In genomic region chr7:27861747-27862146, GRCh38 we compare ENCODE assay signal across 33 cellular contexts.
"Had no signal": no experiment of that assay in that cellular context is flagged by ENCODE, and none has a peak within 500 bp of the region (broad histone marks: within the 10 kb centered on the region; RNA-seq: fewer than 3 reads in every experiment).

No MANE protein-coding gene starts in this region.

- H3K4me3 ChIP-seq: ascending aorta, breast epithelium, cardiac muscle cell, coronary artery, dorsolateral prefrontal cortex had no signal

- H3K36me3 ChIP-seq: breast epithelium, cardiac muscle cell had no signal

- H3K4me3 Mint-ChIP-seq: activated B cell treated with CpG ODN at 0.5 μM for 24 hours; activated CD8-positive, alpha-beta T cell treated with anti-CD3 and anti-CD28 coated beads for 36 hours; activated naive CD8-positive, alpha-beta T cell; activated T-cell treated with anti-CD3 and anti-CD28 coated beads, Interleukin-2, amount 50 U/mL, for 4 hours; activated T-helper 17 cell treated with anti-CD3 and anti-CD28 coated beads, Interleukin-2, amount 50 U/mL, for 72 hours; brain; dendritic cell treated with granulocyte-macrophage colony-stimulating factor and Interleukin-4, amounts not matched to agents 40 ng/mL and 50 ng/mL, for 4 days; endodermal cell; T-helper 17 cell; T-helper 2 cell treated with Interferon-gamma antibody and Interleukin-4, amounts not matched to agents 5 μg/mL and 100 μg/mL, for 36 hours had no signal

- H3K4me1 ChIP-seq: ascending aorta, breast epithelium had no signal

- H3K9me3 ChIP-seq: ascending aorta, breast epithelium had no signal

- H3K27ac ChIP-seq: ascending aorta, breast epithelium, cardiac muscle cell, coronary artery, dorsolateral prefrontal cortex, VCaP had no signal

- ATAC-seq: activated CD4-positive, CD25-positive, alpha-beta regulatory T cell treated with anti-CD3 and anti-CD28 coated beads, Interleukin-2, amount 50 U/mL, for 24 hours; activated CD8-positive, alpha-beta T cell treated with anti-CD3 and anti-CD28 coated beads for 36 hours; activated T-cell treated with anti-CD3 and anti-CD28 coated beads, Interleukin-2, amount 50 U/mL, for 4 hours; activated T-helper 17 cell treated with anti-CD3 and anti-CD28 coated beads, Interleukin-2, amount 50 U/mL, for 72 hours; esophagus mucosa; T-helper 17 cell had no signal

- H3K27me3 ChIP-seq: ascending aorta, breast epithelium, cardiac muscle cell, dorsolateral prefrontal cortex had no signal

- H3K27me3 Mint-ChIP-seq: activated B cell treated with CpG ODN at 0.5 μM for 24 hours; activated CD8-positive, alpha-beta T cell treated with anti-CD3 and anti-CD28 coated beads for 36 hours; activated naive CD8-positive, alpha-beta T cell; activated T-helper 17 cell treated with anti-CD3 and anti-CD28 coated beads, Interleukin-2, amount 50 U/mL, for 72 hours; dendritic cell treated with granulocyte-macrophage colony-stimulating factor and Interleukin-4, amounts not matched to agents 40 ng/mL and 50 ng/mL, for 4 days; T-helper 17 cell had no signal

- H3K9me3 Mint-ChIP-seq: activated CD8-positive, alpha-beta T cell treated with anti-CD3 and anti-CD28 coated beads for 36 hours; activated T-cell treated with anti-CD3 and anti-CD28 coated beads, Interleukin-2, amount 50 U/mL, for 4 hours; activated T-helper 17 cell treated with anti-CD3 and anti-CD28 coated beads, Interleukin-2, amount 50 U/mL, for 72 hours; dendritic cell treated with granulocyte-macrophage colony-stimulating factor and Interleukin-4, amounts not matched to agents 40 ng/mL and 50 ng/mL, for 4 days; T-helper 2 cell treated with Interferon-gamma antibody and Interleukin-4, amounts not matched to agents 5 μg/mL and 100 μg/mL, for 36 hours had no signal

- DNase-seq: activated B cell treated with CpG ODN at 0.5 μM for 24 hours; activated CD4-positive, alpha-beta T cell treated with anti-CD3 and anti-CD28 coated beads for 48 hours; activated CD4-positive, alpha-beta T cell treated with anti-CD3 and anti-CD28 coated beads, Interleukin-2, amount 50 U/mL, for 1 hour; activated CD4-positive, alpha-beta T cell treated with anti-CD3 and anti-CD28 coated beads, Interleukin-2, amount 50 U/mL, for 48 hours; activated CD8-positive, alpha-beta memory T cell treated with anti-CD3 and anti-CD28 coated beads for 24 hours; activated CD8-positive, alpha-beta T cell treated with anti-CD3 and anti-CD28 coated beads for 36 hours; activated effector memory CD4-positive, alpha-beta T cell treated with Interleukin-2 at 50 U/mL for 16 hours; activated gamma-delta T cell treated with Interleukin-2 at 50 U/mL for 16 hours; activated naive CD4-positive, alpha-beta T cell treated with anti-CD3 and anti-CD28 coated beads, Interleukin-2, amount 50 U/mL, for 16 hours; activated naive CD4-positive, alpha-beta T cell treated with Interleukin-2 at 50 U/mL for 16 hours; activated T-cell treated with anti-CD3 and anti-CD28 coated beads, Interleukin-2, amount 50 U/mL, for 4 hours; amygdala; central memory CD4-positive, alpha-beta T cell; dorsolateral prefrontal cortex; effector memory CD4-positive, alpha-beta T cell; endodermal cell; foreskin fibroblast; head of caudate nucleus; T-helper 1 cell; T-helper 17 cell; T1000 had no signal

- H3K4me1 Mint-ChIP-seq: activated B cell treated with CpG ODN at 0.5 μM for 24 hours; activated T-helper 17 cell treated with anti-CD3 and anti-CD28 coated beads, Interleukin-2, amount 50 U/mL, for 72 hours; endodermal cell had no signal

- H3K27ac Mint-ChIP-seq: activated B cell treated with CpG ODN at 0.5 μM for 24 hours; activated CD8-positive, alpha-beta T cell treated with anti-CD3 and anti-CD28 coated beads for 36 hours; activated naive CD8-positive, alpha-beta T cell; activated T-helper 17 cell treated with anti-CD3 and anti-CD28 coated beads, Interleukin-2, amount 50 U/mL, for 72 hours; brain; endodermal cell; T-helper 2 cell treated with Interferon-gamma antibody and Interleukin-4, amounts not matched to agents 5 μg/mL and 100 μg/mL, for 36 hours had no signal
